In genomic region chr5:168579987-168580508, GRCh38 we compare ENCODE assay signal across 1 cellular context.
TF ChIP-seq lines count a peak whose summit lies in the region.

No MANE protein-coding gene starts in this region.

TF ChIP-seq in SK-N-SH treated with all-trans-retinoic acid at 6 μM for 48 hours, 23 proteins besides CTCF, POLR2A, EP300 and RAD21 (continued from another document):
- TF ChIP-seq, protein P1, sequence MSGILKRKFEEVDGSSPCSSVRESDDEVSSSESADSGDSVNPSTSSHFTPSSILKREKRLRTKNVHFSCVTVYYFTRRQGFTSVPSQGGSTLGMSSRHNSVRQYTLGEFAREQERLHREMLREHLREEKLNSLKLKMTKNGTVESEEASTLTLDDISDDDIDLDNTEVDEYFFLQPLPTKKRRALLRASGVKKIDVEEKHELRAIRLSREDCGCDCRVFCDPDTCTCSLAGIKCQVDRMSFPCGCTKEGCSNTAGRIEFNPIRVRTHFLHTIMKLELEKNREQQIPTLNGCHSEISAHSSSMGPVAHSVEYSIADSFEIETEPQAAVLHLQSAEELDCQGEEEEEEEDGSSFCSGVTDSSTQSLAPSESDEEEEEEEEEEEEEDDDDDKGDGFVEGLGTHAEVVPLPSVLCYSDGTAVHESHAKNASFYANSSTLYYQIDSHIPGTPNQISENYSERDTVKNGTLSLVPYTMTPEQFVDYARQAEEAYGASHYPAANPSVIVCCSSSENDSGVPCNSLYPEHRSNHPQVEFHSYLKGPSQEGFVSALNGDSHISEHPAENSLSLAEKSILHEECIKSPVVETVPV (CRISPR knock-in tag; IDR thresholded peaks at IDR 0.05) = no peak
- TF ChIP-seq OSR1 (CRISPR knock-in tag; IDR thresholded peaks at IDR 0.05) (no peak), PATZ1 (CRISPR knock-in tag; IDR thresholded peaks at IDR 0.05; ENCODE audit: borderline replicate concordance) (no peak)
